ENCODE assay signal across 13 cellular contexts in the genomic region with DNA sequence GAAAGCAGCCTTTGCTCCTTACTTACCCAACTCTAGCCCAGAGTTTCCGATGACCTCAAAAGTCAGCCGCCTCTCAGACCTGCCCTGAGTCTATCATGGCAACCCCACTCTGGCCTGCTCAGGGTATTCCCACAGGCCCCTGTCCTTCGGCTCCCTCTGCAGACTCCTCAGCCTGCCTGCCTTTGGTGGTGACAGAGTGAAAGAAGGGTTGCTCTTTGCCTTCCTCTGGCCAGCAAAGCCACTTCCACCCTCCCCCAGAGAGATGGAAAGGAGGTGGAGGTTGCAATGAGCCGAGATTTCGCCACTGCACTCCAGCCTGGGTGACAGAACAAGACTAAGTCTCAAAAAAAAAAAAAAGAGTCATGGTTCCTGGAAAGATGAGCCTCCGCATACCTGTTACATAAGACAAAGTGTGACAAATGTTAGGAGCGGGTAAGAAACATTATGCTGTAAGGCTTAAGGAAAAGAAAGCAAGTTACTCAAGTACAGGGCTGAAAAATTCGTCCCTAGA. TPM values are rescaled to one million over a fixed set of nuclear protein-coding genes. Genes with fewer than 3 reads are reported as not detected.
DNase-seq lines count a peak whose midpoint lies in the region; ATAC-seq and TF ChIP-seq lines count a peak whose summit lies in the region.
"Had no signal": no experiment of that assay in that cellular context is flagged by ENCODE, and none has a peak within 500 bp of the region (broad histone marks: within the 10 kb centered on the region; RNA-seq: fewer than 3 reads in every experiment).

No MANE protein-coding gene starts in this region.

- no peaks in the 10 kb centered on the region for H3K9me3 ChIP-seq in hepatocyte (ENCODE audit: low read depth)

- H3K4me3 ChIP-seq in BJ (ENCODE audit: low read depth, low read length) (no peak overlapping the region), H7 (ENCODE audit: insufficient read depth, low read depth, low read length) (no peak overlapping the region), hepatocyte (no peak overlapping the region)

- H3K4me1 ChIP-seq in hepatocyte (ENCODE audit: insufficient read depth), result peaks cover 8% of the 10 kb centered on the region

- H3K9me2 ChIP-seq in hepatocyte (replicated peaks; ENCODE audit: insufficient read depth), result no peaks in the 10 kb centered on the region

- 75% methylated on average over 8 of the region's 8 CpGs for WGBS in hepatocyte (ENCODE audit: low lambda C conversion rate, missing lambda C conversion rate)

- no peaks in the 10 kb centered on the region for H3K27me3 ChIP-seq in BJ (ENCODE audit: control insufficient read depth, insufficient read depth, low read length)
- H3K27me3 ChIP-seq in H7 (ENCODE audit: control insufficient read depth, insufficient read depth, low read length), result no peaks in the 10 kb centered on the region
- H3K27me3 ChIP-seq in hepatocyte, result no peaks in the 10 kb centered on the region

- no peak overlapping the region for H3K27ac ChIP-seq in hepatocyte

- H3K79me2 ChIP-seq in hepatocyte, result no peaks in the 10 kb centered on the region

- intact Hi-C loops in posterior vena cava (cut with DNase I), result no loop called here

- POLR2A ChIA-PET in BJ (lab: Charles Lee), result no interaction called here

- H3K4me2 ChIP-seq in hepatocyte, result no peak overlapping the region

- H3K36me3 ChIP-seq in BJ (ENCODE audit: control insufficient read depth, insufficient read depth, low read length) (no peaks in the 10 kb centered on the region), H7 (replicated peaks; ENCODE audit: control insufficient read depth, insufficient read depth, low read length) (no peaks in the 10 kb centered on the region), hepatocyte (replicated peaks; ENCODE audit: insufficient read depth, low read depth) (no peaks in the 10 kb centered on the region)

- H4K20me1 ChIP-seq in hepatocyte (ENCODE audit: insufficient read depth, poor library complexity, severe bottlenecking), result no peaks in the 10 kb centered on the region

- no peak for TF ChIP-seq POLR2A in GM18505 (IDR thresholded peaks at IDR 0.05; ENCODE audit: borderline replicate concordance, extremely low read depth, insufficient read depth, insufficient read length)

- TF ChIP-seq CTCF in BJ (IDR thresholded peaks at IDR 0.05; ENCODE audit: insufficient read depth, low read depth, low read length) (peak; percentile 28; the same call in 1 of the 2 replicates), hepatocyte (IDR thresholded peaks at IDR 0.05; ENCODE audit: poor library complexity) (no peak)

- DNase-seq in BJ (ENCODE audit: low read depth), result no peak
- DNase-seq in H7, result peak; percentile 68
- DNase-seq in UCSD-AML1 (lab: John Stamatoyannopoulos, UW; ENCODE audit: unreplicated experiment), result peak; percentile 59
- DNase-seq in iPS-NIHi7 (ENCODE audit: extremely low spot score), result peak; percentile 66
- DNase-seq in posterior vena cava (ENCODE audit: low spot score), result no peak
- no peak for DNase-seq in hepatocyte (ENCODE audit: low spot score)
- DNase-seq: DMS79 treated with DMSO at 0.1 percent for 48 hours, NCI-H146, retina had no signal

- no peak overlapping the region for H2AFZ ChIP-seq in hepatocyte

- no peak for ATAC-seq in GM18870 (IDR thresholded peaks at IDR 0.05; ENCODE audit: unreplicated experiment)
- ATAC-seq in GM18505 (IDR thresholded peaks at IDR 0.05; ENCODE audit: unreplicated experiment), result no peak

- CTCF ChIA-PET in BJ (lab: Yijun Ruan, JAX), result interaction anchor here (0.6 to 1.5 kb wide), 2 partner anchors 19 to 28 kb away, joined by 3 to 6 read pairs; no protein-coding TSS in a partner anchor

RNA-seq across cellular contexts. Expression of gene SMIM33, which starts 2.3 kb away (rescaled TPM):
- not detected in 2 replicates for polyA plus RNA-seq in BJ (2011; rRNA removed)
- not detected in 2 replicates for polyA minus RNA-seq in BJ (2011; rRNA and poly(A)+ RNA removed)
- not detected in 2 replicates for total RNA-seq in H7 (2014; rRNA removed; shearing (Covaris generic))
- not detected for total RNA-seq in posterior vena cava
- not detected in 2 replicates for total RNA-seq in hepatocyte
- polyA plus RNA-seq in hepatocyte, result not detected in 2 replicates
- total RNA-seq: kidney epithelial cell, SK-MEL-5 had no signal

RNA-seq across cellular contexts. Expression of gene ECSCR, which starts 5.9 kb away (rescaled TPM):
- polyA plus RNA-seq in BJ (2011; rRNA removed) (0.37 and 0.38 TPM in 2 replicates), hepatocyte (0.42 and 1.3 TPM in 2 replicates)
- not detected in 2 replicates for polyA minus RNA-seq in BJ (2011; rRNA and poly(A)+ RNA removed)
- 4.6 and 6.4 TPM in 2 replicates for total RNA-seq in H7 (2014; rRNA removed; shearing (Covaris generic))
- total RNA-seq in posterior vena cava (10 to 100 TPM; 39.7 to 46.6 TPM), hepatocyte (0.27 and 2.2 TPM in 2 replicates)
- total RNA-seq: kidney epithelial cell, SK-MEL-5 had no signal

RNA-seq across cellular contexts. Expression of gene STING1, which starts 14.1 kb away (rescaled TPM):
- 110 and 194 TPM in 2 replicates for polyA plus RNA-seq in BJ (2011; rRNA removed)
- polyA minus RNA-seq in BJ (2011; rRNA and poly(A)+ RNA removed), result 65.4 and 77.7 TPM in 2 replicates
- total RNA-seq in H7 (2014; rRNA removed; shearing (Covaris generic)), result 0.15 and 0.21 TPM in 2 replicates
- 100 to 1,000 TPM in 1 of 2 donors, 10 to 100 TPM in 1; 91.5 to 101 TPM for total RNA-seq in posterior vena cava
- total RNA-seq in hepatocyte, result 7.7 and 12.6 TPM in 2 replicates
- 17.0 and 23.9 TPM in 2 replicates for polyA plus RNA-seq in hepatocyte

RNA-seq across cellular contexts. Expression of gene DNAJC18, which starts 29.2 kb away (rescaled TPM):
- 5.2 and 9.3 TPM in 2 replicates for polyA plus RNA-seq in BJ (2011; rRNA removed)
- 4.9 and 5.9 TPM in 2 replicates for polyA minus RNA-seq in BJ (2011; rRNA and poly(A)+ RNA removed)
- total RNA-seq in H7 (2014; rRNA removed; shearing (Covaris generic)), result 6.3 and 9.8 TPM in 2 replicates
- total RNA-seq in posterior vena cava, result 10 to 100 TPM; 13.3 to 18.8 TPM
- total RNA-seq in hepatocyte, result 10.6 and 11.5 TPM in 2 replicates
- 13.6 and 14.4 TPM in 2 replicates for polyA plus RNA-seq in hepatocyte

Comparison
In these comparisons a context has a peak if more than half of its experiments do, and no peak if none do; other contexts are left out.
1. DNase-seq: peak in H7 (single experiment), UCSD-AML1 (single experiment) and iPS-NIHi7 (single experiment); none in BJ (single experiment), posterior vena cava (single experiment) and hepatocyte (single experiment).